ENCODE assay signal across 11 cellular contexts in the genomic region with DNA sequence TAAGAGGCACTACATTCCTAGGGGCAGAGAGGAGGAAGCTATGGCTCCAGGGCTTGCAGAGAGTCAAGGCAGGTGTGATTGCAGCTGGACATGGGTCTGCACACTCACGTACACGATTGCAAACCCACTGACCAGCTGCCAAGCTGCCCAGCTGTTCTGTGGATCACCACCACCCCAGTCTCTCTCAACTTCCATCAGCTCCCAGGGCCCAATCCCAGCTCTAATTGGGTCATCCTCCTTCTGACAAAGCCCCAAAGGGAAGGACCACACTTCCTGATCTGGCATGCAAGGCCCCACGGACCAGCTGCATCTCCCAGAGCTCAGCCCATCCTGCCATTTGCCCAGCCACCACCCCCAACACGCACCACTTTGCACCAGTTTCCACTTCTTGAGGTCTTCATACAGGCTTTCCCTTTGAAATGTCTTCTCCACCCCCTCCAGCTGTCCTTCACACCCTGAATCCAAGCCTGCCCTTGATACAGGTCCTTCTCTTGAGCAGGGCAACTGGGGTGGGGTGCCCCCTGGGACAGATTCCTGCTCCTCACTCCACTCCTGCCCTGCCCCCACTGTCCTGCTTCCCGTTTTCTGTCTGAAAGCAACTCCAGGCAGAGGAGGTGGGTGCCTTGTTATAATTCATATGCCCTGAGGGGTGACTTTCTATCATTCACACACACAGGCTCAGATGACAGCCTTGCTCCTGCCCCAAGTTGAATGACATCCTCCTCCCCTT.
DNase-seq lines count a peak whose midpoint lies in the region; ATAC-seq and TF ChIP-seq lines count a peak whose summit lies in the region.
"Had no signal": no experiment of that assay in that cellular context is flagged by ENCODE, and none has a peak within 500 bp of the region (broad histone marks: within the 10 kb centered on the region; RNA-seq: fewer than 3 reads in every experiment).

No MANE protein-coding gene starts in this region.

- H3K27ac Mint-ChIP-seq in MCF 10A (ENCODE audit: low read depth, unreplicated experiment), result peak overlapping the region; percentile 68
- peak overlapping the region; percentile 60 for H3K27ac Mint-ChIP-seq in activated T-helper 17 cell treated with anti-CD3 and anti-CD28 coated beads, Interleukin-2, amount 50 U/mL, for 72 hours
- H3K27ac Mint-ChIP-seq in naive thymus-derived CD4-positive, alpha-beta T cell, result peak overlapping the region in 8 of 9 donors; percentile 38 to 90 (median 75)

- H3K9me3 Mint-ChIP-seq in MCF 10A (ENCODE audit: unreplicated experiment), result no peaks in the 10 kb centered on the region
- H3K9me3 Mint-ChIP-seq in activated T-helper 17 cell treated with anti-CD3 and anti-CD28 coated beads, Interleukin-2, amount 50 U/mL, for 72 hours, result no peaks in the 10 kb centered on the region
- no peaks in the 10 kb centered on the region for H3K9me3 Mint-ChIP-seq in naive thymus-derived CD4-positive, alpha-beta T cell

- no peak overlapping the region for H3K27ac ChIP-seq in mammary epithelial cell (ENCODE audit: insufficient read depth, low read depth, low read length)
- no peak overlapping the region for H3K27ac ChIP-seq in naive thymus-derived CD4-positive, alpha-beta T cell (ENCODE audit: low read depth, low read length)
- peak overlapping the region; percentile 93 for H3K27ac ChIP-seq in vagina
- no peak overlapping the region for H3K27ac ChIP-seq in foreskin keratinocyte

- DNase-seq in MCF 10A (ENCODE audit: unreplicated experiment) (no peak), mammary epithelial cell (no peak), vagina (ENCODE audit: extremely low spot score in 2 of 2) (no peak), foreskin keratinocyte (no peak), A172 (ENCODE audit: low spot score) (no peak)
- no peak for DNase-seq in naive thymus-derived CD4-positive, alpha-beta T cell
- DNase-seq: amniotic stem cell; NCI-H187; stimulated activated CD4-positive, alpha-beta T cell treated with anti-CD3 and anti-CD28 coated beads, Interleukin-4, amount 100 ng/mL, for 4 hours had no signal

- H2AFZ ChIP-seq in mammary epithelial cell (ENCODE audit: low read depth, low read length), result no peak overlapping the region

- POLR2A ChIA-PET in MCF 10A (lab: Yijun Ruan, JAX), result interaction anchor here (0.8 to 6.0 kb wide), 6 partner anchors 9 to 139 kb away, joined by 3 to 40 read pairs (median 6); no protein-coding TSS in a partner anchor
- POLR2A ChIA-PET in naive thymus-derived CD4-positive, alpha-beta T cell (lab: Charles Lee), result interaction anchor here (1.3 to 3.2 kb wide), 2 partner anchors 9 kb away, joined by 8 to 20 read pairs; no protein-coding TSS in a partner anchor

- intact Hi-C loops in MCF 10A (cut with micrococcal nuclease), result loop anchor here (5.0 kb wide), 2 partner anchors 87 to 373 kb away; no protein-coding TSS in a partner anchor
- intact Hi-C loops in mammary epithelial cell (cut with micrococcal nuclease), result loop anchor here (5.0 kb wide), 1 partner anchor 118 kb away; no protein-coding TSS in a partner anchor
- intact Hi-C loops in naive thymus-derived CD4-positive, alpha-beta T cell (cut with micrococcal nuclease), result loop anchor here (2.0 to 10.0 kb wide), 7 partner anchors 75 to 791 kb away; a partner anchor contains a TSS
- intact Hi-C loops in vagina (cut with DNase I), result no loop called here

- no peaks in the 10 kb centered on the region for H3K36me3 Mint-ChIP-seq in MCF 10A (ENCODE audit: insufficient read depth, unreplicated experiment)
- H3K36me3 Mint-ChIP-seq in activated T-helper 17 cell treated with anti-CD3 and anti-CD28 coated beads, Interleukin-2, amount 50 U/mL, for 72 hours (ENCODE audit: low read depth), result peaks cover 29% of the 10 kb centered on the region
- H3K36me3 Mint-ChIP-seq in naive thymus-derived CD4-positive, alpha-beta T cell, result peaks cover 0 to 13% (median 0%) of the 10 kb centered on the region in 5 donors

- no peak for TF ChIP-seq POLR2A in vagina (IDR thresholded peaks at IDR 0.05)

- H3K4me1 ChIP-seq in mammary epithelial cell (ENCODE audit: insufficient read depth, low read length) (peaks cover 48% of the 10 kb centered on the region), vagina (peaks cover 23% of the 10 kb centered on the region), foreskin keratinocyte (peaks cover 34% of the 10 kb centered on the region)
- H3K4me1 ChIP-seq in naive thymus-derived CD4-positive, alpha-beta T cell (ENCODE audit: control insufficient read depth in 2 of 2, insufficient read depth in 2 of 2, low read length in 2 of 2), result peaks cover 35 to 49% of the 10 kb centered on the region in 2 donors

- H3K4me2 ChIP-seq in mammary epithelial cell (ENCODE audit: insufficient read depth, low read depth, low read length), result no peak overlapping the region

- H3K4me1 Mint-ChIP-seq in MCF 10A (ENCODE audit: insufficient read depth, unreplicated experiment), result peaks cover 66% of the 10 kb centered on the region
- H3K4me1 Mint-ChIP-seq in activated T-helper 17 cell treated with anti-CD3 and anti-CD28 coated beads, Interleukin-2, amount 50 U/mL, for 72 hours, result peaks cover 45% of the 10 kb centered on the region
- peaks cover 46 to 80% (median 66%) of the 10 kb centered on the region in 7 donors for H3K4me1 Mint-ChIP-seq in naive thymus-derived CD4-positive, alpha-beta T cell

- in situ Hi-C loops in mammary epithelial cell (cut with MboI; ENCODE audit: low sequenced_read_pairs in 2 of 2), result loop anchor here in 1 of 2 donors (25.0 kb wide), 1 partner anchor 123 kb away; no protein-coding TSS in a partner anchor

- CTCF ChIA-PET in MCF 10A (lab: Yijun Ruan, JAX) (interaction anchor here (1.0 to 2.1 kb wide), 4 partner anchors 10 to 132 kb away, joined by 3 to 7 read pairs (median 3); no protein-coding TSS in a partner anchor), mammary epithelial cell (lab: Charles Lee; ENCODE audit: low non-redundant PET) (no interaction called here)
- CTCF ChIA-PET in naive thymus-derived CD4-positive, alpha-beta T cell (lab: Charles Lee), result interaction anchor here (1.2 kb wide), 1 partner anchor 10 kb away, joined by 3 read pairs; no protein-coding TSS in a partner anchor

- BruUV-seq in MCF 10A (replicated peaks; lab: Mats Ljungman, UMichigan) (no TSS peak), mammary epithelial cell (replicated peaks; lab: Mats Ljungman, UMichigan) (no TSS peak)

- H3K27me3 Mint-ChIP-seq in MCF 10A (ENCODE audit: insufficient read depth, unreplicated experiment), result peaks cover 12% of the 10 kb centered on the region
- no peaks in the 10 kb centered on the region for H3K27me3 Mint-ChIP-seq in activated T-helper 17 cell treated with anti-CD3 and anti-CD28 coated beads, Interleukin-2, amount 50 U/mL, for 72 hours
- H3K27me3 Mint-ChIP-seq in naive thymus-derived CD4-positive, alpha-beta T cell, result no peaks in the 10 kb centered on the region

- H4K20me1 ChIP-seq in mammary epithelial cell (ENCODE audit: insufficient read depth, low read length), result no peaks in the 10 kb centered on the region

- H3K4me3 ChIP-seq in mammary epithelial cell (replicated peaks in 1 of 3; ENCODE audit: insufficient read depth in 1 of 3, low read depth in 2 of 3, low read length in 3 of 3), result no peak overlapping the region
- no peak overlapping the region for H3K4me3 ChIP-seq in naive thymus-derived CD4-positive, alpha-beta T cell (ENCODE audit: low read length)
- H3K4me3 ChIP-seq in vagina, result no peak overlapping the region

- no peak overlapping the region for H3K9ac ChIP-seq in mammary epithelial cell (ENCODE audit: insufficient read depth, low read length)

- dilution Hi-C loops in mammary epithelial cell (cut with HindIII; ENCODE audit: low sequenced_read_pairs), result no loop called here

- no peaks in the 10 kb centered on the region for H3K79me2 ChIP-seq in mammary epithelial cell (ENCODE audit: insufficient read depth, low read length)

- TF ChIP-seq CTCF in MCF 10A (IDR thresholded peaks at IDR 0.05; ENCODE audit: unreplicated experiment) (no peak), mammary epithelial cell (conservative IDR thresholded peaks at IDR 0.05 in 1 of 2, IDR thresholded peaks at IDR 0.05 in 1 of 2; ENCODE audit: extremely low read depth in 1 of 2, insufficient read depth in 1 of 2, low read depth in 1 of 2, low read length in 2 of 2) (no peak), vagina (IDR thresholded peaks at IDR 0.05) (no peak), foreskin keratinocyte (conservative IDR thresholded peaks at IDR 0.05) (no peak)

- H3K27me3 ChIP-seq in mammary epithelial cell (ENCODE audit: insufficient read depth, low read length), result no peaks in the 10 kb centered on the region
- no peaks in the 10 kb centered on the region for H3K27me3 ChIP-seq in naive thymus-derived CD4-positive, alpha-beta T cell (ENCODE audit: control insufficient read depth in 2 of 2, insufficient read depth in 2 of 2, low read length in 2 of 2)
- H3K27me3 ChIP-seq in vagina, result no peaks in the 10 kb centered on the region
- peaks cover 16% of the 10 kb centered on the region for H3K27me3 ChIP-seq in foreskin keratinocyte

- H3K36me3 ChIP-seq in mammary epithelial cell (ENCODE audit: insufficient read depth, low read length) (no peaks in the 10 kb centered on the region), vagina (no peaks in the 10 kb centered on the region)
- no peaks in the 10 kb centered on the region for H3K36me3 ChIP-seq in naive thymus-derived CD4-positive, alpha-beta T cell (ENCODE audit: control insufficient read depth in 2 of 3, insufficient read depth in 3 of 3, low read length in 3 of 3)

- no peaks in the 10 kb centered on the region for H3K9me3 ChIP-seq in mammary epithelial cell (replicated peaks; ENCODE audit: insufficient read depth, low read length)
- no peaks in the 10 kb centered on the region for H3K9me3 ChIP-seq in naive thymus-derived CD4-positive, alpha-beta T cell (ENCODE audit: control insufficient read depth in 2 of 3, low read length in 3 of 3)
- no peaks in the 10 kb centered on the region for H3K9me3 ChIP-seq in vagina

- 96% methylated on average over 5 of the region's 5 CpGs for WGBS in mammary epithelial cell (ENCODE audit: low coverage, missing lambda C conversion rate)

- ATAC-seq in activated T-helper 17 cell treated with anti-CD3 and anti-CD28 coated beads, Interleukin-2, amount 50 U/mL, for 72 hours (replicated peaks), result no peak
- no peak for ATAC-seq in naive thymus-derived CD4-positive, alpha-beta T cell
- ATAC-seq in foreskin keratinocyte (no peak), GM18858 (IDR thresholded peaks at IDR 0.05; ENCODE audit: unreplicated experiment) (no peak)

- peak overlapping the region; percentile 29 for H3K4me3 Mint-ChIP-seq in MCF 10A (ENCODE audit: unreplicated experiment)
- peak overlapping the region; percentile 62 for H3K4me3 Mint-ChIP-seq in activated T-helper 17 cell treated with anti-CD3 and anti-CD28 coated beads, Interleukin-2, amount 50 U/mL, for 72 hours
- peak overlapping the region; percentile 9 to 79 (median 57) for H3K4me3 Mint-ChIP-seq in naive thymus-derived CD4-positive, alpha-beta T cell
